18 cellular contexts compared by ENCODE assay signal in the genomic region with DNA sequence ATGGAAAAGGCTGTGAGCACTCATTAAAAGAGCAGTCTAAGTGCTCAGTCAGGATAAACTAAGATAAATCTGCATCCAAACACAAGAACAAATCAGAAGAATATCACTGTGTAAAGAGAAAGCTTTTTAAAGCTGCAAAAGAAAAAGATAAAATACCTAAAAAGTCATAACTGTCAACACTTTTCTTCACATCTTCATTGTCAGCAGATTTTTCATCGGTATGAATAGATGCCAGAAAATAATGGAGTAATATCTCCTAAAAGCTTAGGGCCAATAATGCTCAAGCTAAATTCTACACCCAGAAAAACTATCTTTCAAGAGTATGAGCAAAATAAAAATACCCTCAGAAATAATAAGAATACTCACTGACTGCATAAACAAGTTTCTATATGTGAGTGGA. TPM values are rescaled to one million over a fixed set of nuclear protein-coding genes. Genes with fewer than 3 reads are reported as not detected.
DNase-seq lines count a peak whose midpoint lies in the region; ATAC-seq, FAIRE-seq and TF ChIP-seq lines count a peak whose summit lies in the region.
"Had no signal": no experiment of that assay in that cellular context is flagged by ENCODE, and none has a peak within 500 bp of the region (broad histone marks: within the 10 kb centered on the region; RNA-seq: fewer than 3 reads in every experiment).

No MANE protein-coding gene starts in this region.

- H3F3A ChIP-seq in PC-3 (ENCODE audit: low read length, unreplicated experiment) = no peaks in the 10 kb centered on the region

- no peak overlapping the region for H2AFZ ChIP-seq in PC-3 (ENCODE audit: low read length)
- H2AFZ ChIP-seq in endothelial cell of umbilical vein (ENCODE audit: low read depth, low read length) = no peak overlapping the region

- H3K36me3 ChIP-seq in PC-3 (ENCODE audit: low read depth, low read length) (no peaks in the 10 kb centered on the region), endothelial cell of umbilical vein (ENCODE audit: control insufficient read depth in 2 of 2, extremely low read depth in 1 of 2, insufficient read depth in 2 of 2, low read length in 2 of 2) (no peaks in the 10 kb centered on the region), subcutaneous abdominal adipose tissue (ENCODE audit: control insufficient read depth in 5 of 5, insufficient read depth in 5 of 5, low read length in 5 of 5) (no peaks in the 10 kb centered on the region)
- H3K36me3 ChIP-seq: HAP-1 had no signal

- peak overlapping the region; percentile 94; the same call in 1 of the 2 replicates for H3K27ac ChIP-seq in PC-3 (ENCODE audit: low read length)
- H3K27ac ChIP-seq in endothelial cell of umbilical vein (ENCODE audit: insufficient read depth, low read depth, low read length) = peak overlapping the region; percentile 97
- H3K27ac ChIP-seq in subcutaneous abdominal adipose tissue (ENCODE audit: low read depth, low read length) = peak overlapping the region; percentile 27
- H3K27ac ChIP-seq: C4-2B had no signal

- FAIRE-seq in H54 (lab: Jason Lieb, UNC) = peak; percentile 73
- peak; percentile 43 for FAIRE-seq in endothelial cell of umbilical vein (lab: Jason Lieb, UNC)
- FAIRE-seq: A204.1, D721Med, GM12892, H1 had no signal

- no peaks in the 10 kb centered on the region for H3K9me2 ChIP-seq in PC-3 (replicated peaks; ENCODE audit: low read length)

- no peaks in the 10 kb centered on the region for H3K79me2 ChIP-seq in PC-3 (ENCODE audit: low read length)
- H3K79me2 ChIP-seq in endothelial cell of umbilical vein (ENCODE audit: control insufficient read depth, insufficient read depth, low read length) = no peaks in the 10 kb centered on the region

- DNase-seq in H54 (ENCODE audit: insufficient read length, low spot score) (no peak), PC-3 (no peak), endothelial cell of umbilical vein (ENCODE audit: low read depth, low spot score) (peak; percentile 15), NCI-H2081 treated with DMSO at 0.1 percent for 48 hours (lab: John Stamatoyannopoulos, UW) (no peak)
- no peak for DNase-seq in activated naive CD4-positive, alpha-beta T cell treated with anti-CD3 and anti-CD28 coated beads for 36 hours
- DNase-seq: AML-193; Caco-2; CD4-positive, alpha-beta T cell; DMS79; GDM1 had no signal

- no peak overlapping the region for H3K4me2 ChIP-seq in PC-3 (ENCODE audit: low read length)
- H3K4me2 ChIP-seq in endothelial cell of umbilical vein (ENCODE audit: insufficient read depth, low read length) = no peak overlapping the region

- H3K27ac Mint-ChIP-seq in activated naive CD4-positive, alpha-beta T cell treated with anti-CD3 and anti-CD28 coated beads for 36 hours = no peak overlapping the region
- H3K27ac Mint-ChIP-seq: CD4-positive, alpha-beta T cell had no signal

- no peaks in the 10 kb centered on the region for H3K9me1 ChIP-seq in endothelial cell of umbilical vein (replicated peaks; ENCODE audit: control insufficient read depth, extremely low read depth, insufficient read depth, low read length)

- POLR2A ChIA-PET in PC-3 (lab: Charles Lee; ENCODE audit: unreplicated experiment) (no interaction called here), endothelial cell of umbilical vein (lab: Charles Lee) (no interaction called here)

- H3K4me3 ChIP-seq in PC-3 (ENCODE audit: low read length) = no peak overlapping the region
- no peak overlapping the region for H3K4me3 ChIP-seq in endothelial cell of umbilical vein (replicated peaks in 1 of 3; ENCODE audit: insufficient read depth in 1 of 3, low read depth in 1 of 3, low read length in 3 of 3)
- no peak overlapping the region for H3K4me3 ChIP-seq in subcutaneous abdominal adipose tissue (ENCODE audit: low read depth in 1 of 5, low read length in 5 of 5)
- H3K4me3 ChIP-seq: HAP-1 had no signal

- BruUV-seq in PC-3 (replicated peaks; lab: Mats Ljungman, UMichigan) (no TSS peak), endothelial cell of umbilical vein (replicated peaks; lab: Mats Ljungman, UMichigan) (no TSS peak)

- H3K27me3 Mint-ChIP-seq in activated naive CD4-positive, alpha-beta T cell treated with anti-CD3 and anti-CD28 coated beads for 36 hours (ENCODE audit: low read depth) = no peaks in the 10 kb centered on the region
- H3K27me3 Mint-ChIP-seq: CD4-positive, alpha-beta T cell had no signal

- H3K27me3 ChIP-seq in PC-3 (ENCODE audit: low read length) (no peaks in the 10 kb centered on the region), endothelial cell of umbilical vein (ENCODE audit: control insufficient read depth in 2 of 2, insufficient read depth in 2 of 2, low read length in 2 of 2) (no peaks in the 10 kb centered on the region), subcutaneous abdominal adipose tissue (ENCODE audit: control insufficient read depth in 5 of 5, insufficient read depth in 4 of 5, low read length in 5 of 5) (no peaks in the 10 kb centered on the region)

- ATAC-seq in PC-3 (no peak), GM21390 (IDR thresholded peaks at IDR 0.05; ENCODE audit: unreplicated experiment) (no peak)

- intact Hi-C loops in PC-3 (cut with micrococcal nuclease) (loop anchor here (5.0 kb wide), 1 partner anchor 55 kb away; the partner anchor contains the start of gene PALMD), endothelial cell of umbilical vein (cut with micrococcal nuclease) (loop anchor here (1.0 to 5.0 kb wide), 8 partner anchors 7 to 690 kb away; no protein-coding TSS in a partner anchor)
- intact Hi-C loops in activated naive CD4-positive, alpha-beta T cell treated with anti-CD3 and anti-CD28 coated beads for 36 hours (cut with micrococcal nuclease) = no loop called here

- TF ChIP-seq CTCF in PC-3 (conservative IDR thresholded peaks at IDR 0.05; ENCODE audit: low read depth, low read length) = no peak
- no peak for TF ChIP-seq CTCF in endothelial cell of umbilical vein (IDR thresholded peaks at IDR 0.05; ENCODE audit: extremely low read depth in 1 of 2, insufficient read depth in 1 of 2, low read depth in 1 of 2, low read length in 2 of 2)

- dilution Hi-C loops in endothelial cell of umbilical vein (cut with MboI; ENCODE audit: extremely low pct_ligation_motif_present, low sequenced_read_pairs) = no loop called here

- CTCF ChIA-PET in PC-3 (lab: Charles Lee) (no interaction called here), endothelial cell of umbilical vein (lab: Charles Lee) (interaction anchor here (1.2 kb wide), 1 partner anchor 53 kb away, joined by 3 read pairs; no protein-coding TSS in a partner anchor)
- CTCF ChIA-PET in activated naive CD4-positive, alpha-beta T cell treated with anti-CD3 and anti-CD28 coated beads for 36 hours (lab: Charles Lee) = interaction anchor here (0.5 kb wide), 1 partner anchor 13 kb away, joined by 3 read pairs; no protein-coding TSS in a partner anchor

- H3K4me1 ChIP-seq in PC-3 (ENCODE audit: insufficient read depth, low read length) (peaks cover 22% of the 10 kb centered on the region), endothelial cell of umbilical vein (ENCODE audit: control insufficient read depth, extremely low read depth, insufficient read depth, low read length) (peaks cover 59% of the 10 kb centered on the region), subcutaneous abdominal adipose tissue (ENCODE audit: control insufficient read depth in 5 of 5, insufficient read depth in 5 of 5, low read length in 5 of 5) (peaks cover 0 to 29% (median 11%) of the 10 kb centered on the region in 5 donors)
- H3K4me1 ChIP-seq: HAP-1 had no signal

- H3K9me3 ChIP-seq in PC-3 (ENCODE audit: low read length) (no peaks in the 10 kb centered on the region), endothelial cell of umbilical vein (replicated peaks; ENCODE audit: control insufficient read depth, insufficient read depth, low read length) (no peaks in the 10 kb centered on the region), subcutaneous abdominal adipose tissue (ENCODE audit: control insufficient read depth in 5 of 5, low read length in 5 of 5) (peaks cover 0 to 3% (median 0%) of the 10 kb centered on the region in 5 donors)
- H3K9me3 ChIP-seq: Caco-2, HAP-1 had no signal

- H3K9me3 Mint-ChIP-seq in activated naive CD4-positive, alpha-beta T cell treated with anti-CD3 and anti-CD28 coated beads for 36 hours = no peaks in the 10 kb centered on the region

- no peak overlapping the region for H3K4me3 Mint-ChIP-seq in activated naive CD4-positive, alpha-beta T cell treated with anti-CD3 and anti-CD28 coated beads for 36 hours
- H3K4me3 Mint-ChIP-seq: CD4-positive, alpha-beta T cell had no signal

- no peaks in the 10 kb centered on the region for H4K20me1 ChIP-seq in PC-3 (ENCODE audit: low read length)
- no peaks in the 10 kb centered on the region for H4K20me1 ChIP-seq in endothelial cell of umbilical vein (replicated peaks; ENCODE audit: control insufficient read depth, extremely low read depth, insufficient read depth, low read length)

- TF ChIP-seq POLR2A in H54 (IDR thresholded peaks at IDR 0.05; ENCODE audit: low read depth, low read length) (no peak), endothelial cell of umbilical vein (IDR thresholded peaks at IDR 0.05; ENCODE audit: low read depth, low read length) (no peak)

- no peaks in the 10 kb centered on the region for H3K36me3 Mint-ChIP-seq in activated naive CD4-positive, alpha-beta T cell treated with anti-CD3 and anti-CD28 coated beads for 36 hours (ENCODE audit: low read depth)

- H3K4me1 Mint-ChIP-seq in activated naive CD4-positive, alpha-beta T cell treated with anti-CD3 and anti-CD28 coated beads for 36 hours (ENCODE audit: low read depth) = no peaks in the 10 kb centered on the region

- H3K9ac ChIP-seq in PC-3 (ENCODE audit: low read length) (no peak overlapping the region), endothelial cell of umbilical vein (replicated peaks; ENCODE audit: extremely low read depth, insufficient read depth, low read length) (peak overlapping the region; percentile 84), subcutaneous abdominal adipose tissue (ENCODE audit: low read length in 5 of 5) (no peak overlapping the region)

TF ChIP-seq in endothelial cell of umbilical vein, 7 proteins besides CTCF, POLR2A, EP300 and RAD21 (continues in another document):
- no peak for TF ChIP-seq JUN (IDR thresholded peaks at IDR 0.05; ENCODE audit: borderline replicate concordance, insufficient read depth, insufficient read length, low read depth)
- TF ChIP-seq GATA2 (IDR thresholded peaks at IDR 0.05; ENCODE audit: insufficient read depth, insufficient read length, low read depth, low read length) = no peak
- no peak for TF ChIP-seq EZH2 (IDR thresholded peaks at IDR 0.05; ENCODE audit: borderline replicate concordance, low read depth, low read length, severe bottlenecking)

RNA-seq across cellular contexts. Expression of gene PALMD, which starts 54.0 kb away (rescaled TPM):
- total RNA-seq in PC-3 (2014; rRNA removed) (8.0 and 8.2 TPM in 2 replicates), endothelial cell of umbilical vein (137 and 140 TPM in 2 replicates)
- 40.2 and 52.6 TPM in 2 replicates for polyA plus RNA-seq in endothelial cell of umbilical vein
- polyA plus RNA-seq in endothelial cell of umbilical vein (2011; cell fraction: cytosol; rRNA removed) = 77.1 and 91.5 TPM in 2 replicates
- 207 and 208 TPM in 2 replicates for polyA plus RNA-seq in endothelial cell of umbilical vein (2011; cell fraction: nucleus; rRNA removed)
- 134 and 174 TPM in 2 replicates for polyA plus RNA-seq in endothelial cell of umbilical vein (2012)
- polyA minus RNA-seq in endothelial cell of umbilical vein = 100 and 108 TPM in 2 replicates
- polyA minus RNA-seq in endothelial cell of umbilical vein (2011; cell fraction: cytosol; rRNA and poly(A)+ RNA removed) = 1.3 TPM
- 278 and 328 TPM in 2 replicates for polyA minus RNA-seq in endothelial cell of umbilical vein (2011; cell fraction: nucleus; rRNA and poly(A)+ RNA removed)
- not detected for total RNA-seq in activated naive CD4-positive, alpha-beta T cell treated with anti-CD3 and anti-CD28 coated beads for 36 hours
- total RNA-seq: Caco-2; CD4-positive, alpha-beta T cell; H1 had no signal
- polyA plus RNA-seq: H1 had no signal

Comparison
In these comparisons a context has a peak if more than half of its experiments do, and no peak if none do; other contexts are left out.
1. H3K27ac ChIP-seq: peak in every context shown above with its lines; median percentile 97 in endothelial cell of umbilical vein; 94 in PC-3; 27 in subcutaneous abdominal adipose tissue.
2. RNA of gene PALMD, which starts 54.0 kb away (total RNA-seq): 137 to 140 TPM in endothelial cell of umbilical vein; 8.0 to 8.2 TPM in PC-3 and not detected in activated naive CD4-positive, alpha-beta T cell treated with anti-CD3 and anti-CD28 coated beads for 36 hours; every median in the first group is over 10 times any median in the second.